ENCODE assay signal across 14 cellular contexts in the genomic region with DNA sequence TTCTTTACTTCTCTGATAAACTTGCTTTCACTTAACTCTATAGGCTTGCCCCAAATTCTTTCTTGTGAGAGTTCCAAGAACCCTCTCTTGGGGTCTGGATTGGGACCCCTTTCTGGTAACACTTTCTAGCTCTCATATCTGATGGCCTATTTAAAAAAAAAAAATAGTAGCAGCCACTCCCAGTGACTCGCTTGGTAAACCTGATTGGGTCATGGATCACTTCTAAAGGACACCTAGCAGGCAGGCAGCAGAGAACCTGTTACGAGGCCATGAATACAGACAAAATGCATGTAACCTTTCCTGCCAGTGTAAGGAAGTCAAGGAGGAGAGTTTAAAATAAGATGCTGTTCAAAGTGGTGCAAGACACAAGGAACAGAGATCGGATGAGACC. TPM values are rescaled to one million over a fixed set of nuclear protein-coding genes. Genes with fewer than 3 reads are reported as not detected.
A peak's percentile ranks its signal among the peaks of the same experiment; 100 is the strongest.
DNase-seq lines count a peak whose midpoint lies in the region; ATAC-seq and TF ChIP-seq lines count a peak whose summit lies in the region.
"Had no signal": no experiment of that assay in that cellular context is flagged by ENCODE, and none has a peak within 500 bp of the region (broad histone marks: within the 10 kb centered on the region; RNA-seq: fewer than 3 reads in every experiment).

No MANE protein-coding gene starts in this region.

- POLR2A ChIA-PET in RWPE1 (lab: Yijun Ruan, JAX; ENCODE audit: low non-redundant PET), result interaction anchor here (0.6 to 0.7 kb wide), 2 partner anchors 8 to 22 kb away, joined by 3 read pairs; no protein-coding TSS in a partner anchor

- H3K9ac ChIP-seq in colonic mucosa (ENCODE audit: low read depth in 2 of 2, low read length in 2 of 2), result peak overlapping the region in 1 of 2 donors; percentile 15

- in situ Hi-C loops in transverse colon (cut with MboI; ENCODE audit: low pct_ligation_motif_present in 1 of 4, low pct_unique_long_range_greater_than_20kb in 1 of 4, low sequenced_read_pairs in 3 of 4), result no loop called here

- 76% methylated on average over 3 of the region's 3 CpGs; no CpG with 5 or more reads in 1 of the 2 donors for WGBS in transverse colon (ENCODE audit: low coverage in 1 of 2), 2 donors

- TF ChIP-seq POLR2A in transverse colon (IDR thresholded peaks at IDR 0.05), result no peak

- peak; percentile 40 for DNase-seq in HPDE6-E6E7 (ENCODE audit: extremely low spot score)
- DNase-seq in colonic mucosa, result no peak
- DNase-seq in mucosa of descending colon, result no peak
- DNase-seq in transverse colon, result no peak
- DNase-seq in kidney tubule cell (ENCODE audit: low spot score), result no peak
- no peak for DNase-seq in inferior parietal cortex (ENCODE audit: extremely low spot score)
- no peak for DNase-seq in RWPE1 (ENCODE audit: low spot score)
- DNase-seq: activated T-cell treated with anti-CD3 and anti-CD28 coated beads, Interleukin-2, amount 50 U/mL, for 4 hours; DMS 273 treated with DMSO at 0.1 percent for 48 hours; H7; NCI-H1436 treated with DMSO at 0.1 percent for 48 hours; stimulated activated CD4-positive, alpha-beta T cell treated with anti-CD3 and anti-CD28 coated beads, Interleukin-1b, Interleukin-23, amount 100 ng/mL, for 48 hours had no signal

- TF ChIP-seq EP300 in transverse colon (IDR thresholded peaks at IDR 0.05; ENCODE audit: low read depth), result no peak

- TF ChIP-seq CTCF in colonic mucosa (IDR thresholded peaks at IDR 0.05), result no peak
- no peak for TF ChIP-seq CTCF in mucosa of descending colon (IDR thresholded peaks at IDR 0.05)
- no peak for TF ChIP-seq CTCF in transverse colon (IDR thresholded peaks at IDR 0.05)
- TF ChIP-seq CTCF in RWPE1 (conservative IDR thresholded peaks at IDR 0.05; ENCODE audit: low read depth), result no peak

- no peaks in the 10 kb centered on the region for H3K36me3 ChIP-seq in colonic mucosa
- H3K36me3 ChIP-seq in mucosa of descending colon (ENCODE audit: low read depth), result no peaks in the 10 kb centered on the region
- H3K36me3 ChIP-seq in transverse colon, result no peaks in the 10 kb centered on the region

- ATAC-seq in mucosa of descending colon, result peak; percentile 50
- ATAC-seq: activated naive CD4-positive, alpha-beta T cell treated with anti-CD3 and anti-CD28 coated beads, Interleukin-2, amount 50 U/mL, for 72 hours; activated T-cell treated with anti-CD3 and anti-CD28 coated beads, Interleukin-2, amount 50 U/mL, for 4 hours; sciatic nerve had no signal

- H3K4me1 ChIP-seq in colonic mucosa (peaks cover 16% of the 10 kb centered on the region), mucosa of descending colon (ENCODE audit: low read depth) (peaks cover 42% of the 10 kb centered on the region), transverse colon (peaks cover 16 to 76% (median 42%) of the 10 kb centered on the region in 4 donors)

- H3K4me3 ChIP-seq in colonic mucosa (no peak overlapping the region), mucosa of descending colon (no peak overlapping the region), transverse colon (no peak overlapping the region)

- CTCF ChIA-PET in RWPE1 (lab: Yijun Ruan, JAX), result interaction anchor here (1.0 to 1.4 kb wide), 2 partner anchors 8 to 28 kb away, joined by 5 to 6 read pairs; no protein-coding TSS in a partner anchor

- H3K9me3 ChIP-seq in colonic mucosa (no peaks in the 10 kb centered on the region), mucosa of descending colon (no peaks in the 10 kb centered on the region), transverse colon (no peaks in the 10 kb centered on the region)

- no peaks in the 10 kb centered on the region for H3K27me3 ChIP-seq in colonic mucosa
- H3K27me3 ChIP-seq in transverse colon, result no peaks in the 10 kb centered on the region

- H3K27ac ChIP-seq in colonic mucosa (peak overlapping the region; percentile 53), transverse colon (peak overlapping the region; percentile 32 to 97 (median 68)), RWPE1 (no peak overlapping the region)

- intact Hi-C loops in colonic mucosa (cut with DNase I) (no loop called here), mucosa of descending colon (cut with DNase I, micrococcal nuclease) (no loop called here), transverse colon (cut with DNase I; ENCODE audit: low total_unique reads) (no loop called here)

RNA-seq across cellular contexts. Expression of gene SERPINB6, which starts 9.1 kb away (rescaled TPM):
- total RNA-seq in colonic mucosa (100 to 1,000 TPM; 139 to 285 TPM), mucosa of descending colon (100 to 1,000 TPM; 134 to 147 (median 142) TPM), transverse colon (100 to 1,000 TPM; 134 to 276 (median 170) TPM)

RNA-seq across cellular contexts. Expression of gene NQO2, which starts 19.2 kb away (rescaled TPM):
- total RNA-seq in colonic mucosa (10 to 100 TPM; 14.1 to 19.0 TPM), mucosa of descending colon (10 to 100 TPM; 13.4 to 24.1 (median 23.2) TPM), transverse colon (1 to 10 TPM in 3 of 4 donors, under 1 TPM in 1; 1.00 to 9.7 (median 7.2) TPM)
